1 cellular context compared by ENCODE assay signal in the genomic region with DNA sequence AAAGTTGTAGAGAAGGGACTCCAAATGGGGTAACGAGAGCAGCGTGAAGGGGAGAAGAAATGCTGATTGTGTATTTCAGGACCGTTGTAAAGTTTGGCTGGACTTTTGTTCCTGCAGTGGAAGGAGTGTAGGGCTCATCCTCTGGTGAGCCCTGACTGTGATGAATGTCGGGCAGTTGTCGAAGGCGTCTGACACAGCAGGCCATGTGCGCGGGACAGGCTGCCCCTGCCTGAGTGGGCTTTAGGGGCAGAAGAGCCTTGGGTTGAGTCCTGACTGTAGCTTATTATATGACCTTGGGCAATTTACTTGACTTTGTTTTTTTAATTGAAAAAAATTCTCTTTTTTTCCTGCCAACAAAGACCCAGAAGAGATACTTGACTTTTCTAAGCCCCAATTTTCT.
TF ChIP-seq lines count a peak whose summit lies in the region.

No MANE protein-coding gene starts in this region.

TF ChIP-seq in HepG2, 621 proteins besides CTCF, POLR2A, EP300 and RAD21:
- TF ChIP-seq MAFF (IDR thresholded peaks at IDR 0.05; ENCODE audit: low read depth, low read length) (0 out of 2 replicates have a peak, but pooled peaks have one; percentile 11), PBX3 (CRISPR knock-in tag; IDR thresholded peaks at IDR 0.05; ENCODE audit: borderline replicate concordance) (no peak)
